In genomic region chr14:68670344-68670725, GRCh38 we compare ENCODE assay signal across 16 cellular contexts.
DNase-seq lines count a peak whose midpoint lies in the region; TF ChIP-seq lines count a peak whose summit lies in the region.
"Had no signal": no experiment of that assay in that cellular context is flagged by ENCODE, and none has a peak within 500 bp of the region (broad histone marks: within the 10 kb centered on the region; RNA-seq: fewer than 3 reads in every experiment).

No MANE protein-coding gene starts in this region.

- H3K4me1 ChIP-seq in Peyer's patch (peaks cover 0 to 26% (median 3%) of the 10 kb centered on the region in 4 donors), tibial artery (peaks cover 0 to 78% (median 66%) of the 10 kb centered on the region in 4 donors)

- H3K4me3 ChIP-seq in Peyer's patch: no peak overlapping the region
- H3K4me3 ChIP-seq in tibial artery: no peak overlapping the region
- H3K4me3 ChIP-seq: mucosa of descending colon had no signal

- peak overlapping the region in 1 of 3 experiments; percentile 8 for H3K4me3 Mint-ChIP-seq in nephron
- H3K4me3 Mint-ChIP-seq: activated naive CD8-positive, alpha-beta T cell treated with anti-CD3 and anti-CD28 coated beads, Interleukin-2, amount 10 ng/mL, durations not matched to agents 7 days and 5 days; B cell; endodermal cell; immature natural killer cell had no signal

- H3K9me3 ChIP-seq in Peyer's patch: no peaks in the 10 kb centered on the region
- no peaks in the 10 kb centered on the region for H3K9me3 ChIP-seq in tibial artery
- H3K9me3 ChIP-seq: mucosa of descending colon had no signal

- H3K27ac Mint-ChIP-seq in nephron: peak overlapping the region; percentile 79 to 99 (median 98)
- H3K27ac Mint-ChIP-seq: activated naive CD8-positive, alpha-beta T cell treated with anti-CD3 and anti-CD28 coated beads, Interleukin-2, amount 10 ng/mL, durations not matched to agents 7 days and 5 days; B cell; endodermal cell; immature natural killer cell had no signal

- H3K36me3 ChIP-seq in Peyer's patch (no peaks in the 10 kb centered on the region), tibial artery (no peaks in the 10 kb centered on the region)

- H3K36me3 Mint-ChIP-seq in nephron (ENCODE audit: low read depth): no peaks in the 10 kb centered on the region
- H3K36me3 Mint-ChIP-seq: activated naive CD8-positive, alpha-beta T cell treated with anti-CD3 and anti-CD28 coated beads, Interleukin-2, amount 10 ng/mL, durations not matched to agents 7 days and 5 days; immature natural killer cell had no signal

- no peak for TF ChIP-seq POLR2A in Peyer's patch (IDR thresholded peaks at IDR 0.05)

- H3K4me1 Mint-ChIP-seq in nephron: peaks cover 82% of the 10 kb centered on the region
- H3K4me1 Mint-ChIP-seq: endodermal cell had no signal

- H3K9me3 Mint-ChIP-seq in nephron: no peaks in the 10 kb centered on the region
- H3K9me3 Mint-ChIP-seq: activated naive CD8-positive, alpha-beta T cell treated with anti-CD3 and anti-CD28 coated beads, Interleukin-2, amount 10 ng/mL, durations not matched to agents 7 days and 5 days; endodermal cell; immature natural killer cell had no signal

- peak in 2 of 3 donors; percentile 4 to 31 for DNase-seq in Peyer's patch
- DNase-seq in cardiac septum (ENCODE audit: low spot score): peak; percentile 46
- peak in 1 of 2 donors; percentile 21 for DNase-seq in tibial artery
- DNase-seq in hippocampal formation (lab: John Stamatoyannopoulos, UW): no peak
- no peak for DNase-seq in HuH-7 (ENCODE audit: low spot score)
- DNase-seq in GM13977 (ENCODE audit: low spot score): no peak
- DNase-seq: activated CD4-positive, alpha-beta T cell treated with anti-CD3 and anti-CD28 coated beads for 1 hour; activated naive CD8-positive, alpha-beta T cell treated with anti-CD3 and anti-CD28 coated beads, Interleukin-2, amount 10 ng/mL, durations not matched to agents 7 days and 5 days; central memory CD4-positive, alpha-beta T cell; DMS53; endodermal cell; immature natural killer cell; mucosa of descending colon had no signal

- H3K27me3 Mint-ChIP-seq in nephron (ENCODE audit: low read depth): no peaks in the 10 kb centered on the region
- H3K27me3 Mint-ChIP-seq: activated naive CD8-positive, alpha-beta T cell treated with anti-CD3 and anti-CD28 coated beads, Interleukin-2, amount 10 ng/mL, durations not matched to agents 7 days and 5 days; B cell; progenitor cell of endocrine pancreas had no signal

- H3K27me3 ChIP-seq in Peyer's patch (no peaks in the 10 kb centered on the region), tibial artery (no peaks in the 10 kb centered on the region)

- intact Hi-C loops in cardiac septum (cut with DNase I) (loop anchor here (10.0 kb wide), 1 partner anchor 426 kb away; no protein-coding TSS in a partner anchor), tibial artery (cut with DNase I; ENCODE audit: low total_unique reads) (no loop called here)

- no peak for TF ChIP-seq CTCF in Peyer's patch (IDR thresholded peaks at IDR 0.05)
- no peak for TF ChIP-seq CTCF in nephron (IDR thresholded peaks at IDR 0.05; ENCODE audit: unreplicated experiment in 3 of 3)
- TF ChIP-seq CTCF in tibial artery (IDR thresholded peaks at IDR 0.05): no peak
- no peak for TF ChIP-seq CTCF in GM13977 (IDR thresholded peaks at IDR 0.05; ENCODE audit: extremely low read depth, insufficient read depth, missing control alignments)

- in situ Hi-C loops in GM13977 (cut with MboI; ENCODE audit: low pct_unique_long_range_greater_than_20kb, low sequenced_read_pairs, unreplicated experiment): no loop called here

- H3K27ac ChIP-seq in Peyer's patch: peak overlapping the region in 2 of 4 donors; percentile 29 to 40
- H3K27ac ChIP-seq in tibial artery: peak overlapping the region; percentile 77 to 78

Comparison
In these comparisons a context has a peak if more than half of its experiments do, and no peak if none do; other contexts are left out.
1. DNase-seq: peak in Peyer's patch (2 of 3) and cardiac septum (single experiment); none in hippocampal formation (0 of 2), HuH-7 (single experiment) and GM13977 (single experiment).